Comparison of ENCODE assay signal across 8 cellular contexts in genomic region chr4:182144621-182145359, GRCh38.
DNase-seq lines count a peak whose midpoint lies in the region; ATAC-seq lines count a peak whose summit lies in the region.

No MANE protein-coding gene starts in this region.

- H3K4me3 ChIP-seq in Jurkat, Clone E6-1 (ENCODE audit: low read length), result peak overlapping the region; percentile 18

- no peak for DNase-seq in activated CD8-positive, alpha-beta memory T cell treated with anti-CD3 and anti-CD28 coated beads, Interleukin-2, amount 10 ng/mL, durations not matched to agents 7 days and 5 days
- no peak for DNase-seq in activated CD8-positive, alpha-beta memory T cell treated with anti-CD3 and anti-CD28 coated beads, Interleukin-2, amount 50 U/mL, for 4 hours
- no peak for DNase-seq in Jurkat, Clone E6-1 (ENCODE audit: low read depth, low spot score)
- DNase-seq in dedifferentiated amniotic fluid mesenchymal stem cell (ENCODE audit: extremely low spot score) (peak; percentile 20), myocyte (ENCODE audit: low read depth) (peak; percentile 58), superior temporal gyrus (ENCODE audit: extremely low spot score) (no peak), KBM-7 (no peak), NCI-H128 (lab: John Stamatoyannopoulos, UW; ENCODE audit: unreplicated experiment) (no peak)

- peak overlapping the region; percentile 47 for H3K27ac Mint-ChIP-seq in activated CD8-positive, alpha-beta memory T cell treated with anti-CD3 and anti-CD28 coated beads, Interleukin-2, amount 10 ng/mL, durations not matched to agents 7 days and 5 days

- CTCF ChIA-PET in activated CD8-positive, alpha-beta memory T cell treated with anti-CD3 and anti-CD28 coated beads, Interleukin-2, amount 10 ng/mL, durations not matched to agents 7 days and 5 days (lab: Charles Lee), result no interaction called here

- H3K27me3 Mint-ChIP-seq in activated CD8-positive, alpha-beta memory T cell treated with anti-CD3 and anti-CD28 coated beads, Interleukin-2, amount 10 ng/mL, durations not matched to agents 7 days and 5 days, result peaks cover 67% of the 10 kb centered on the region

- H3K4me1 Mint-ChIP-seq in activated CD8-positive, alpha-beta memory T cell treated with anti-CD3 and anti-CD28 coated beads, Interleukin-2, amount 10 ng/mL, durations not matched to agents 7 days and 5 days, result peaks cover 17% of the 10 kb centered on the region

- in situ Hi-C loops in KBM-7 (cut with MboI; ENCODE audit: low pct_unique_long_range_greater_than_20kb, low sequenced_read_pairs), result no loop called here

- H3K36me3 Mint-ChIP-seq in activated CD8-positive, alpha-beta memory T cell treated with anti-CD3 and anti-CD28 coated beads, Interleukin-2, amount 10 ng/mL, durations not matched to agents 7 days and 5 days, result peaks cover 4% of the 10 kb centered on the region

- H3K4me3 Mint-ChIP-seq in activated CD8-positive, alpha-beta memory T cell treated with anti-CD3 and anti-CD28 coated beads, Interleukin-2, amount 10 ng/mL, durations not matched to agents 7 days and 5 days, result peak overlapping the region; percentile 58

- ATAC-seq in activated CD8-positive, alpha-beta memory T cell treated with anti-CD3 and anti-CD28 coated beads, Interleukin-2, amount 10 ng/mL, durations not matched to agents 7 days and 5 days, result peak; percentile 16

- H3K9me3 Mint-ChIP-seq in activated CD8-positive, alpha-beta memory T cell treated with anti-CD3 and anti-CD28 coated beads, Interleukin-2, amount 10 ng/mL, durations not matched to agents 7 days and 5 days (ENCODE audit: low read depth), result no peaks in the 10 kb centered on the region

Comparison
In these comparisons a context has a peak if more than half of its experiments do, and no peak if none do; other contexts are left out.
1. DNase-seq: peak in dedifferentiated amniotic fluid mesenchymal stem cell (single experiment) and myocyte (single experiment); none in activated CD8-positive, alpha-beta memory T cell treated with anti-CD3 and anti-CD28 coated beads, Interleukin-2, amount 10 ng/mL, durations not matched to agents 7 days and 5 days (single experiment), activated CD8-positive, alpha-beta memory T cell treated with anti-CD3 and anti-CD28 coated beads, Interleukin-2, amount 50 U/mL, for 4 hours (single experiment), Jurkat, Clone E6-1 (single experiment), superior temporal gyrus (single experiment), KBM-7 (single experiment) and NCI-H128 (single experiment).